24 cellular contexts compared by ENCODE assay signal in genomic region chr1:230938924-230939368, GRCh38. TPM values are rescaled to one million over a fixed set of nuclear protein-coding genes. Genes with fewer than 3 reads are reported as not detected.
A peak's percentile ranks its signal among the peaks of the same experiment; 100 is the strongest.
DNase-seq lines count a peak whose midpoint lies in the region; ATAC-seq and TF ChIP-seq lines count a peak whose summit lies in the region.
"Had no signal": no experiment of that assay in that cellular context is flagged by ENCODE, and none has a peak within 500 bp of the region (broad histone marks: within the 10 kb centered on the region; RNA-seq: fewer than 3 reads in every experiment).

No MANE protein-coding gene starts in this region.

- no peaks in the 10 kb centered on the region; the same call in 1 of the 2 replicates for H3K36me3 ChIP-seq in WERI-Rb-1
- H3K36me3 ChIP-seq: BE2C had no signal

- no peak overlapping the region for H3K4me3 ChIP-seq in WERI-Rb-1 (ENCODE audit: low read depth, low read length)
- H3K4me3 ChIP-seq: lower lobe of right lung, psoas muscle had no signal

- H3K27ac ChIP-seq in caudate nucleus (ENCODE audit: low read depth, low read length) (peak overlapping the region; percentile 56), WERI-Rb-1 (no peak overlapping the region)
- H3K27ac ChIP-seq: lower lobe of right lung, neutrophil, psoas muscle, RWPE1 had no signal

- H3K27me3 Mint-ChIP-seq in activated naive CD8-positive, alpha-beta T cell = no peaks in the 10 kb centered on the region
- no peaks in the 10 kb centered on the region for H3K27me3 Mint-ChIP-seq in activated naive CD8-positive, alpha-beta T cell treated with anti-CD3 and anti-CD28 coated beads for 36 hours

- H3K27me3 ChIP-seq in WERI-Rb-1 (ENCODE audit: insufficient read depth, low read depth, severe bottlenecking) = no peaks in the 10 kb centered on the region
- H3K27me3 ChIP-seq: BE2C, neutrophil had no signal

- no peak for DNase-seq in activated naive CD8-positive, alpha-beta T cell treated with anti-CD3 and anti-CD28 coated beads for 36 hours
- no peak for DNase-seq in caudate nucleus (lab: John Stamatoyannopoulos, UW)
- peak; percentile 6 for DNase-seq in myocyte (ENCODE audit: low read depth)
- no peak for DNase-seq in WERI-Rb-1
- no peak for DNase-seq in SW 1271 (lab: John Stamatoyannopoulos, UW)
- DNase-seq: activated effector memory CD4-positive, alpha-beta T cell treated with anti-CD3 and anti-CD28 coated beads, Interleukin-2, amount 50 U/mL, for 16 hours; BE2C; Calu3; IMR-90; kidney; lower lobe of right lung; NCI-H1105; NCI-H2029 treated with DMSO at 0.1 percent for 48 hours; NCI-H345; NCI-H82; psoas muscle; SK-N-SH; stimulated activated CD8-positive, alpha-beta memory T cell treated with anti-CD3 and anti-CD28 coated beads, Interleukin-4, amount 100 ng/mL, for 48 hours; T-helper 9 cell had no signal

- no peaks in the 10 kb centered on the region for H3K9me3 ChIP-seq in WERI-Rb-1 (ENCODE audit: severe bottlenecking)
- H3K9me3 ChIP-seq: BE2C, lower lobe of right lung, neutrophil, psoas muscle, SK-N-SH had no signal

- H3K9me3 Mint-ChIP-seq in activated naive CD8-positive, alpha-beta T cell (ENCODE audit: low read depth) = no peaks in the 10 kb centered on the region
- no peaks in the 10 kb centered on the region for H3K9me3 Mint-ChIP-seq in activated naive CD8-positive, alpha-beta T cell treated with anti-CD3 and anti-CD28 coated beads for 36 hours

- H3K36me3 Mint-ChIP-seq in activated naive CD8-positive, alpha-beta T cell = peaks cover 8% of the 10 kb centered on the region
- peaks cover 8% of the 10 kb centered on the region for H3K36me3 Mint-ChIP-seq in activated naive CD8-positive, alpha-beta T cell treated with anti-CD3 and anti-CD28 coated beads for 36 hours

- H3K4me3 Mint-ChIP-seq in activated naive CD8-positive, alpha-beta T cell = no peak overlapping the region
- no peak overlapping the region for H3K4me3 Mint-ChIP-seq in activated naive CD8-positive, alpha-beta T cell treated with anti-CD3 and anti-CD28 coated beads for 36 hours

- peak overlapping the region; percentile 54 for H3K27ac Mint-ChIP-seq in activated naive CD8-positive, alpha-beta T cell
- H3K27ac Mint-ChIP-seq in activated naive CD8-positive, alpha-beta T cell treated with anti-CD3 and anti-CD28 coated beads for 36 hours = no peak overlapping the region

- H3K4me1 Mint-ChIP-seq in activated naive CD8-positive, alpha-beta T cell (ENCODE audit: low read depth) = peaks cover 4% of the 10 kb centered on the region
- H3K4me1 Mint-ChIP-seq in activated naive CD8-positive, alpha-beta T cell treated with anti-CD3 and anti-CD28 coated beads for 36 hours = peaks cover 8% of the 10 kb centered on the region

- no peak for TF ChIP-seq CTCF in WERI-Rb-1 (IDR thresholded peaks at IDR 0.05; ENCODE audit: low read depth, low read length)

- ATAC-seq in GM19351 (IDR thresholded peaks at IDR 0.05; ENCODE audit: unreplicated experiment) (no peak), GM19328 (IDR thresholded peaks at IDR 0.05; ENCODE audit: unreplicated experiment) (no peak)
- ATAC-seq: lower lobe of right lung, psoas muscle had no signal

RNA-seq across cellular contexts. Expression of gene TTC13, which starts 39.7 kb away (rescaled TPM):
- total RNA-seq in activated naive CD8-positive, alpha-beta T cell treated with anti-CD3 and anti-CD28 coated beads for 36 hours = 10 to 100 TPM; 13.4 to 15.5 TPM
- 37.8 and 58.9 TPM in 2 replicates for total RNA-seq in myocyte
- 17.9 TPM for polyA plus RNA-seq in myocyte (2012)

RNA-seq across cellular contexts. Expression of gene ARV1, which starts 39.9 kb away (rescaled TPM):
- total RNA-seq in activated naive CD8-positive, alpha-beta T cell treated with anti-CD3 and anti-CD28 coated beads for 36 hours = 10 to 100 TPM; 24.1 to 24.2 TPM
- 19.7 and 28.2 TPM in 2 replicates for total RNA-seq in myocyte
- 16.7 TPM for polyA plus RNA-seq in myocyte (2012)
